In genomic region chr12:114415525-114415868, GRCh38 we compare ENCODE assay signal across 19 cellular contexts. TPM values are rescaled to one million over a fixed set of nuclear protein-coding genes. Genes with fewer than 3 reads are reported as not detected.
DNase-seq lines count a peak whose midpoint lies in the region; ATAC-seq and TF ChIP-seq lines count a peak whose summit lies in the region.
"Had no signal": no experiment of that assay in that cellular context is flagged by ENCODE, and none has a peak within 500 bp of the region (broad histone marks: within the 10 kb centered on the region; RNA-seq: fewer than 3 reads in every experiment).

No MANE protein-coding gene starts in this region.

- H4K20me1 ChIP-seq in GM23248 (ENCODE audit: insufficient read depth), result no peaks in the 10 kb centered on the region
- no peaks in the 10 kb centered on the region for H4K20me1 ChIP-seq in fibroblast of lung (ENCODE audit: control insufficient read depth, extremely low read depth, insufficient read depth, low read length)

- 70 to 73% methylated on average over 7 of the region's 7 CpGs for WGBS in GM23248 (ENCODE audit: low coverage in 1 of 2, low lambda C conversion rate in 2 of 2, missing lambda C conversion rate in 2 of 2), 2 experiments

- TF ChIP-seq CTCF in fibroblast of lung (conservative IDR thresholded peaks at IDR 0.05 in 1 of 2, IDR thresholded peaks at IDR 0.05 in 1 of 2; ENCODE audit: low read depth in 1 of 2, low read length in 2 of 2) (no peak), left ventricle myocardium inferior (IDR thresholded peaks at IDR 0.05; ENCODE audit: borderline replicate concordance) (no peak)

- CTCF ChIA-PET in activated CD4-positive, alpha-beta memory T cell treated with anti-CD3 and anti-CD28 coated beads, Interleukin-2, amount 10 ng/mL, durations not matched to agents 7 days and 5 days (lab: Charles Lee), result no interaction called here

- H3F3A ChIP-seq in GM23248 (ENCODE audit: insufficient read depth), result peaks cover 18% of the 10 kb centered on the region; the same call in 1 of the 2 replicates

- ATAC-seq in HG03469 (IDR thresholded peaks at IDR 0.05; ENCODE audit: unreplicated experiment), result no peak

- H3K9me2 ChIP-seq in GM23248 (ENCODE audit: insufficient read depth), result no peaks in the 10 kb centered on the region

- POLR2A ChIA-PET in activated CD4-positive, alpha-beta memory T cell treated with anti-CD3 and anti-CD28 coated beads, Interleukin-2, amount 10 ng/mL, durations not matched to agents 7 days and 5 days (lab: Charles Lee), result no interaction called here

- no peak overlapping the region for H3K4me3 Mint-ChIP-seq in activated CD4-positive, alpha-beta memory T cell treated with anti-CD3 and anti-CD28 coated beads, Interleukin-2, amount 10 ng/mL, durations not matched to agents 7 days and 5 days
- H3K4me3 Mint-ChIP-seq: CD4-positive, CD25-positive, alpha-beta regulatory T cell; IgD-negative memory B cell had no signal

- H3K36me3 Mint-ChIP-seq in activated CD4-positive, alpha-beta memory T cell treated with anti-CD3 and anti-CD28 coated beads, Interleukin-2, amount 10 ng/mL, durations not matched to agents 7 days and 5 days (ENCODE audit: low read depth), result no peaks in the 10 kb centered on the region
- H3K36me3 Mint-ChIP-seq: CD4-positive, CD25-positive, alpha-beta regulatory T cell; IgD-negative memory B cell had no signal

- no peak overlapping the region for H3K4me3 ChIP-seq in GM23248
- H3K4me3 ChIP-seq in fibroblast of lung (replicated peaks in 1 of 4; ENCODE audit: control extremely low read depth in 1 of 4, insufficient read depth in 1 of 4, low read depth in 3 of 4, low read length in 4 of 4), result no peak overlapping the region
- no peak overlapping the region for H3K4me3 ChIP-seq in left ventricle myocardium inferior
- H3K4me3 ChIP-seq: BLaER1, SK-N-MC had no signal

- H3K79me2 ChIP-seq in GM23248 (ENCODE audit: insufficient read depth) (peaks cover 81% of the 10 kb centered on the region), fibroblast of lung (ENCODE audit: control insufficient read depth, insufficient read depth, low read length) (peaks cover 51% of the 10 kb centered on the region)

- no peaks in the 10 kb centered on the region for H3K27me3 ChIP-seq in GM23248 (replicated peaks; ENCODE audit: insufficient read depth)
- no peaks in the 10 kb centered on the region for H3K27me3 ChIP-seq in fibroblast of lung (ENCODE audit: control insufficient read depth, insufficient read depth, low read length)
- peaks cover 57% of the 10 kb centered on the region for H3K27me3 ChIP-seq in left ventricle myocardium inferior (ENCODE audit: low read depth)

- H3K27ac ChIP-seq in GM23248 (no peak overlapping the region), fibroblast of lung (ENCODE audit: insufficient read depth, low read length) (no peak overlapping the region), left ventricle myocardium inferior (replicated peaks) (peak overlapping the region; percentile 55)
- H3K27ac ChIP-seq: BLaER1, KMS-11, SK-N-MC had no signal

- no peak overlapping the region for H3K9ac ChIP-seq in GM23248
- H3K9ac ChIP-seq in fibroblast of lung (ENCODE audit: insufficient read depth, low read length), result no peak overlapping the region
- H3K9ac ChIP-seq: BLaER1, KMS-11 had no signal

- H3K36me3 ChIP-seq in GM23248 (ENCODE audit: low read depth) (no peaks in the 10 kb centered on the region), fibroblast of lung (ENCODE audit: control insufficient read depth, insufficient read depth, low read length) (no peaks in the 10 kb centered on the region), left ventricle myocardium inferior (no peaks in the 10 kb centered on the region)
- H3K36me3 ChIP-seq: BLaER1 had no signal

- no peak for DNase-seq in GM23248
- no peak for DNase-seq in fibroblast of lung (ENCODE audit: low read depth in 2 of 2)
- DNase-seq in left ventricle myocardium inferior, result no peak
- DNase-seq in retina, result peak; percentile 12
- DNase-seq in activated CD4-positive, alpha-beta memory T cell treated with anti-CD3 and anti-CD28 coated beads, Interleukin-2, amount 10 ng/mL, durations not matched to agents 7 days and 5 days, result no peak
- DNase-seq in SIG-M5 treated with dmso at 0.1 percent for 504 hours (lab: John Stamatoyannopoulos, UW; ENCODE audit: unreplicated experiment), result no peak
- DNase-seq: CD4-positive, CD25-positive, alpha-beta regulatory T cell; DND-41; MM.1S; NCI-H2029; NCI-H446 treated with DMSO at 0.1 percent for 48 hours; NCI-H526 treated with DMSO at 0.1 percent for 48 hours; RPMI8226; SHP77 treated with DMSO at 0.1 percent for 48 hours had no signal

- H3K4me1 Mint-ChIP-seq in activated CD4-positive, alpha-beta memory T cell treated with anti-CD3 and anti-CD28 coated beads, Interleukin-2, amount 10 ng/mL, durations not matched to agents 7 days and 5 days, result no peaks in the 10 kb centered on the region
- H3K4me1 Mint-ChIP-seq: CD4-positive, CD25-positive, alpha-beta regulatory T cell had no signal

- peaks cover 46% of the 10 kb centered on the region for H3K4me1 ChIP-seq in GM23248 (ENCODE audit: insufficient read depth)
- H3K4me1 ChIP-seq in fibroblast of lung (ENCODE audit: control insufficient read depth, extremely low read depth, insufficient read depth, low read length), result peaks cover 16% of the 10 kb centered on the region
- H3K4me1 ChIP-seq in left ventricle myocardium inferior, result peaks cover 20% of the 10 kb centered on the region
- H3K4me1 ChIP-seq: BLaER1 had no signal

- no peaks in the 10 kb centered on the region for H3K9me3 ChIP-seq in GM23248 (ENCODE audit: low read depth)
- H3K9me3 ChIP-seq in fibroblast of lung (ENCODE audit: control insufficient read depth, insufficient read depth, low read depth, low read length), result no peaks in the 10 kb centered on the region
- H3K9me3 ChIP-seq in left ventricle myocardium inferior (replicated peaks), result no peaks in the 10 kb centered on the region

- H3K9me3 Mint-ChIP-seq in activated CD4-positive, alpha-beta memory T cell treated with anti-CD3 and anti-CD28 coated beads, Interleukin-2, amount 10 ng/mL, durations not matched to agents 7 days and 5 days, result no peaks in the 10 kb centered on the region

- H3K4me2 ChIP-seq in GM23248 (ENCODE audit: unreplicated experiment) (peak overlapping the region; percentile 99), fibroblast of lung (ENCODE audit: extremely low read depth, insufficient read depth, low read length) (peak overlapping the region; percentile 73)
- H3K4me2 ChIP-seq: BLaER1, KMS-11 had no signal

- no peak overlapping the region for H2AFZ ChIP-seq in GM23248
- H2AFZ ChIP-seq in fibroblast of lung (ENCODE audit: low read length), result no peak overlapping the region

- peaks cover 55% of the 10 kb centered on the region for H3K27me3 Mint-ChIP-seq in activated CD4-positive, alpha-beta memory T cell treated with anti-CD3 and anti-CD28 coated beads, Interleukin-2, amount 10 ng/mL, durations not matched to agents 7 days and 5 days

- no peak overlapping the region for H3K27ac Mint-ChIP-seq in activated CD4-positive, alpha-beta memory T cell treated with anti-CD3 and anti-CD28 coated beads, Interleukin-2, amount 10 ng/mL, durations not matched to agents 7 days and 5 days
- H3K27ac Mint-ChIP-seq: CD4-positive, CD25-positive, alpha-beta regulatory T cell; IgD-negative memory B cell had no signal

- in situ Hi-C loops in GM23248 (cut with MboI), result no loop called here

- intact Hi-C loops in left ventricle myocardium inferior (cut with micrococcal nuclease), result no loop called here

RNA-seq across cellular contexts. Expression of gene TBX5, which starts 9.6 kb away (rescaled TPM):
- 23.9 and 30.0 TPM in 2 replicates for total RNA-seq in GM23248 (2014; rRNA removed; shearing (Covaris generic))
- polyA plus RNA-seq in GM23248 (2016; fragmentation: Nextera tagmentation; extraction: Ambion mirVana) (24.5 and 27.5 TPM in 2 replicates), fibroblast of lung (15.9 and 19.4 TPM in 2 replicates)
- total RNA-seq in fibroblast of lung (13.1 and 16.8 TPM in 2 replicates), left ventricle myocardium inferior (75.1 TPM)
- 11.2 and 14.7 TPM in 2 replicates for polyA plus RNA-seq in fibroblast of lung (2012)
- polyA minus RNA-seq in fibroblast of lung (ENCODE audit: low replicate concordance), result 29.6 and 41.9 TPM in 2 replicates
- total RNA-seq in activated CD4-positive, alpha-beta memory T cell treated with anti-CD3 and anti-CD28 coated beads, Interleukin-2, amount 10 ng/mL, durations not matched to agents 7 days and 5 days, result not detected
- total RNA-seq: CD4-positive, CD25-positive, alpha-beta regulatory T cell had no signal
- polyA plus RNA-seq: CD4-positive, CD25-positive, alpha-beta regulatory T cell; IgD-negative memory B cell had no signal

Comparison
In these comparisons a context has a peak if more than half of its experiments do, and no peak if none do; other contexts are left out.
1. RNA of gene TBX5, which starts 9.6 kb away (total RNA-seq): 75.1 TPM in left ventricle myocardium inferior (single experiment), 23.9 to 30.0 TPM in GM23248 and 13.1 to 16.8 TPM in fibroblast of lung; not detected in activated CD4-positive, alpha-beta memory T cell treated with anti-CD3 and anti-CD28 coated beads, Interleukin-2, amount 10 ng/mL, durations not matched to agents 7 days and 5 days; every median in the first group is over 10 times any median in the second.